In the genomic region with DNA sequence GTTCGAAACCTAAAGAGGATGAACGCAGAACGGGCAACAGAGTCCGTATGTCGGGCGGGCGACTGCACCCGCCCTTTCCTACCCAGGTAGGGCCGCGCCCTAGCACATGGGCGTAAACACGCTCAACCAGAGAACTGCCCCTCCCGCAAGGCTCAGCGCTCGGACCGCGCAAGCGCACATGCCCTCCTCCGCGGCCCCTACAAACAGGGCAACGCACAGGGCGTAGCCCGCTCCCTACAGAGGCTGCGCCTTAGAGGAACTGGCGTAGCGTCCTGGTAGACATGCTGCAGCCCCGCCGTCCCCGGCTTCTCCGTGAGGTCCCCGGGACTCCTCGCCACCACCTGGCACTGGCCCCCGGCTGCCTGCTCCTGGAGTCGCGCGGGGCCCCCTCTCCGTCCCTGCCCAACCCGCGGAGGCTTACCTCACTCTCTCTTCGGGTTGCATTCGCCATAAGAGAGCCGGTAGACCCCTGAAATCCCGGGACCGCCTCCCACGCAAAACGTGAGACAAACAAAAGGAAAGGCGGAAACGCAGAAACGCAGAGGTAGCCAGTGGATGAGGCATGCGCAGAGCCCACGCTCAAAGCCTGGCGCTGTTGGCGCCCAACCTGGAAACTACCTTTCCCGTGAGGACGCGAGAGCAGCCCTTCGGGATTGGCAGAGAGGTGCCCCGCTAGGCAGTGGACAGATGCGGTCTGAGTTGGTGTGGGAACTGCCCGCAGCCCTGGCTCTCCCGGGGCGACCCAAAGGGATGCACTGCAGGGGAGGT, we compare ENCODE assay signal across 1 cellular context.
TF ChIP-seq lines count a peak whose summit lies in the region.

A gene (minus strand): TSS at position 518 of the 768 bp plus-strand sequence. CDS start 1,642 bp downstream, outside the sequence.

TF ChIP-seq in HepG2, 621 proteins besides CTCF, POLR2A, EP300 and RAD21 (continued from another document and continues in another):
- TF ChIP-seq, protein P1, sequence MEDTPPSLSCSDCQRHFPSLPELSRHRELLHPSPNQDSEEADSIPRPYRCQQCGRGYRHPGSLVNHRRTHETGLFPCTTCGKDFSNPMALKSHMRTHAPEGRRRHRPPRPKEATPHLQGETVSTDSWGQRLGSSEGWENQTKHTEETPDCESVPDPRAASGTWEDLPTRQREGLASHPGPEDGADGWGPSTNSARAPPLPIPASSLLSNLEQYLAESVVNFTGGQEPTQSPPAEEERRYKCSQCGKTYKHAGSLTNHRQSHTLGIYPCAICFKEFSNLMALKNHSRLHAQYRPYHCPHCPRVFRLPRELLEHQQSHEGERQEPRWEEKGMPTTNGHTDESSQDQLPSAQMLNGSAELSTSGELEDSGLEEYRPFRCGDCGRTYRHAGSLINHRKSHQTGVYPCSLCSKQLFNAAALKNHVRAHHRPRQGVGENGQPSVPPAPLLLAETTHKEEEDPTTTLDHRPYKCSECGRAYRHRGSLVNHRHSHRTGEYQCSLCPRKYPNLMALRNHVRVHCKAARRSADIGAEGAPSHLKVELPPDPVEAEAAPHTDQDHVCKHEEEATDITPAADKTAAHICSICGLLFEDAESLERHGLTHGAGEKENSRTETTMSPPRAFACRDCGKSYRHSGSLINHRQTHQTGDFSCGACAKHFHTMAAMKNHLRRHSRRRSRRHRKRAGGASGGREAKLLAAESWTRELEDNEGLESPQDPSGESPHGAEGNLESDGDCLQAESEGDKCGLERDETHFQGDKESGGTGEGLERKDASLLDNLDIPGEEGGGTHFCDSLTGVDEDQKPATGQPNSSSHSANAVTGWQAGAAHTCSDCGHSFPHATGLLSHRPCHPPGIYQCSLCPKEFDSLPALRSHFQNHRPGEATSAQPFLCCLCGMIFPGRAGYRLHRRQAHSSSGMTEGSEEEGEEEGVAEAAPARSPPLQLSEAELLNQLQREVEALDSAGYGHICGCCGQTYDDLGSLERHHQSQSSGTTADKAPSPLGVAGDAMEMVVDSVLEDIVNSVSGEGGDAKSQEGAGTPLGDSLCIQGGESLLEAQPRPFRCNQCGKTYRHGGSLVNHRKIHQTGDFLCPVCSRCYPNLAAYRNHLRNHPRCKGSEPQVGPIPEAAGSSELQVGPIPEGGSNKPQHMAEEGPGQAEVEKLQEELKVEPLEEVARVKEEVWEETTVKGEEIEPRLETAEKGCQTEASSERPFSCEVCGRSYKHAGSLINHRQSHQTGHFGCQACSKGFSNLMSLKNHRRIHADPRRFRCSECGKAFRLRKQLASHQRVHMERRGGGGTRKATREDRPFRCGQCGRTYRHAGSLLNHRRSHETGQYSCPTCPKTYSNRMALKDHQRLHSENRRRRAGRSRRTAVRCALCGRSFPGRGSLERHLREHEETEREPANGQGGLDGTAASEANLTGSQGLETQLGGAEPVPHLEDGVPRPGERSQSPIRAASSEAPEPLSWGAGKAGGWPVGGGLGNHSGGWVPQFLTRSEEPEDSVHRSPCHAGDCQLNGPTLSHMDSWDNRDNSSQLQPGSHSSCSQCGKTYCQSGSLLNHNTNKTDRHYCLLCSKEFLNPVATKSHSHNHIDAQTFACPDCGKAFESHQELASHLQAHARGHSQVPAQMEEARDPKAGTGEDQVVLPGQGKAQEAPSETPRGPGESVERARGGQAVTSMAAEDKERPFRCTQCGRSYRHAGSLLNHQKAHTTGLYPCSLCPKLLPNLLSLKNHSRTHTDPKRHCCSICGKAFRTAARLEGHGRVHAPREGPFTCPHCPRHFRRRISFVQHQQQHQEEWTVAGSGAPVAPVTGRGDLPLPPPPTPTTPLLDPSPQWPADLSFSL (CRISPR knock-in tag; IDR thresholded peaks at IDR 0.05): no peak
- TF ChIP-seq, protein P2, sequence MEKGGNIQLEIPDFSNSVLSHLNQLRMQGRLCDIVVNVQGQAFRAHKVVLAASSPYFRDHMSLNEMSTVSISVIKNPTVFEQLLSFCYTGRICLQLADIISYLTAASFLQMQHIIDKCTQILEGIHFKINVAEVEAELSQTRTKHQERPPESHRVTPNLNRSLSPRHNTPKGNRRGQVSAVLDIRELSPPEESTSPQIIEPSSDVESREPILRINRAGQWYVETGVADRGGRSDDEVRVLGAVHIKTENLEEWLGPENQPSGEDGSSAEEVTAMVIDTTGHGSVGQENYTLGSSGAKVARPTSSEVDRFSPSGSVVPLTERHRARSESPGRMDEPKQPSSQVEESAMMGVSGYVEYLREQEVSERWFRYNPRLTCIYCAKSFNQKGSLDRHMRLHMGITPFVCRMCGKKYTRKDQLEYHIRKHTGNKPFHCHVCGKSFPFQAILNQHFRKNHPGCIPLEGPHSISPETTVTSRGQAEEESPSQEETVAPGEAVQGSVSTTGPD (CRISPR knock-in tag; IDR thresholded peaks at IDR 0.05): no peak
- TF ChIP-seq, protein P3, sequence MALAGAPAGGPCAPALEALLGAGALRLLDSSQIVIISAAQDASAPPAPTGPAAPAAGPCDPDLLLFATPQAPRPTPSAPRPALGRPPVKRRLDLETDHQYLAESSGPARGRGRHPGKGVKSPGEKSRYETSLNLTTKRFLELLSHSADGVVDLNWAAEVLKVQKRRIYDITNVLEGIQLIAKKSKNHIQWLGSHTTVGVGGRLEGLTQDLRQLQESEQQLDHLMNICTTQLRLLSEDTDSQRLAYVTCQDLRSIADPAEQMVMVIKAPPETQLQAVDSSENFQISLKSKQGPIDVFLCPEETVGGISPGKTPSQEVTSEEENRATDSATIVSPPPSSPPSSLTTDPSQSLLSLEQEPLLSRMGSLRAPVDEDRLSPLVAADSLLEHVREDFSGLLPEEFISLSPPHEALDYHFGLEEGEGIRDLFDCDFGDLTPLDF (CRISPR knock-in tag; IDR thresholded peaks at IDR 0.05): peak; percentile 83
- TF ChIP-seq ELF1 (CRISPR knock-in tag; IDR thresholded peaks at IDR 0.05) (peak; percentile 93), ZNF138 (CRISPR knock-in tag; IDR thresholded peaks at IDR 0.05; ENCODE audit: low read depth) (peak; percentile 92; the same call in 1 of the 2 replicates), GATA4 (IDR thresholded peaks at IDR 0.05; ENCODE audit: borderline replicate concordance, low read depth) (peak; percentile 41; the same call in 1 of the 2 replicates), ISX (CRISPR knock-in tag; conservative IDR thresholded peaks at IDR 0.05) (no peak), ZNF20 (CRISPR knock-in tag; IDR thresholded peaks at IDR 0.05) (0 out of 2 replicates have a peak, but pooled peaks have one; percentile 66), AGO2 (optimal IDR thresholded peaks at IDR 0.05; ENCODE audit: low read depth, low read length) (peak; percentile 77), ZNF772 (CRISPR knock-in tag; IDR thresholded peaks at IDR 0.05) (peak; percentile 90), PLRG1 (conservative IDR thresholded peaks at IDR 0.05) (no peak), BHLHE40 (IDR thresholded peaks at IDR 0.05; ENCODE audit: low read length) (peak; percentile 90), RFXAP (CRISPR knock-in tag; IDR thresholded peaks at IDR 0.05; ENCODE audit: borderline replicate concordance) (peak; percentile 50; the same call in 1 of the 2 replicates), GFI1 (CRISPR knock-in tag; IDR thresholded peaks at IDR 0.05; ENCODE audit: borderline replicate concordance) (peak; percentile 56; the same call in 1 of the 2 replicates), ZNF501 (CRISPR knock-in tag; IDR thresholded peaks at IDR 0.05) (peak; percentile 98), RELA (CRISPR knock-in tag; IDR thresholded peaks at IDR 0.05) (peak; percentile 34; the same call in 1 of the 2 replicates), ARID2 (CRISPR knock-in tag; IDR thresholded peaks at IDR 0.05; ENCODE audit: borderline replicate concordance) (peak; percentile 66; the same call in 1 of the 2 replicates)
- TF ChIP-seq, protein P4, sequence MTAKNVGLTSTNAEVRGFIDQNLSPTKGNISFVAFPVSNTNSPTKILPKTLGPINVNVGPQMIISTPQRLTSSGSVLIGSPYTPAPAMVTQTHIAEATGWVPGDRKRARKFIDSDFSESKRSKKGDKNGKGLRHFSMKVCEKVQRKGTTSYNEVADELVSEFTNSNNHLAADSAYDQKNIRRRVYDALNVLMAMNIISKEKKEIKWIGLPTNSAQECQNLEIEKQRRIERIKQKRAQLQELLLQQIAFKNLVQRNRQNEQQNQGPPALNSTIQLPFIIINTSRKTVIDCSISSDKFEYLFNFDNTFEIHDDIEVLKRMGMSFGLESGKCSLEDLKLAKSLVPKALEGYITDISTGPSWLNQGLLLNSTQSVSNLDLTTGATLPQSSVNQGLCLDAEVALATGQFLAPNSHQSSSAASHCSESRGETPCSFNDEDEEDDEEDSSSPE (CRISPR knock-in tag; IDR thresholded peaks at IDR 0.05): peak; percentile 89
- TF ChIP-seq, protein P5, sequence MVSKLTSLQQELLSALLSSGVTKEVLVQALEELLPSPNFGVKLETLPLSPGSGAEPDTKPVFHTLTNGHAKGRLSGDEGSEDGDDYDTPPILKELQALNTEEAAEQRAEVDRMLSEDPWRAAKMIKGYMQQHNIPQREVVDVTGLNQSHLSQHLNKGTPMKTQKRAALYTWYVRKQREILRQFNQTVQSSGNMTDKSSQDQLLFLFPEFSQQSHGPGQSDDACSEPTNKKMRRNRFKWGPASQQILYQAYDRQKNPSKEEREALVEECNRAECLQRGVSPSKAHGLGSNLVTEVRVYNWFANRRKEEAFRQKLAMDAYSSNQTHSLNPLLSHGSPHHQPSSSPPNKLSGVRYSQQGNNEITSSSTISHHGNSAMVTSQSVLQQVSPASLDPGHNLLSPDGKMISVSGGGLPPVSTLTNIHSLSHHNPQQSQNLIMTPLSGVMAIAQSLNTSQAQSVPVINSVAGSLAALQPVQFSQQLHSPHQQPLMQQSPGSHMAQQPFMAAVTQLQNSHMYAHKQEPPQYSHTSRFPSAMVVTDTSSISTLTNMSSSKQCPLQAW (CRISPR knock-in tag; IDR thresholded peaks at IDR 0.05): peak; percentile 72; the same call in 1 of the 2 replicates
- TF ChIP-seq, protein P6, sequence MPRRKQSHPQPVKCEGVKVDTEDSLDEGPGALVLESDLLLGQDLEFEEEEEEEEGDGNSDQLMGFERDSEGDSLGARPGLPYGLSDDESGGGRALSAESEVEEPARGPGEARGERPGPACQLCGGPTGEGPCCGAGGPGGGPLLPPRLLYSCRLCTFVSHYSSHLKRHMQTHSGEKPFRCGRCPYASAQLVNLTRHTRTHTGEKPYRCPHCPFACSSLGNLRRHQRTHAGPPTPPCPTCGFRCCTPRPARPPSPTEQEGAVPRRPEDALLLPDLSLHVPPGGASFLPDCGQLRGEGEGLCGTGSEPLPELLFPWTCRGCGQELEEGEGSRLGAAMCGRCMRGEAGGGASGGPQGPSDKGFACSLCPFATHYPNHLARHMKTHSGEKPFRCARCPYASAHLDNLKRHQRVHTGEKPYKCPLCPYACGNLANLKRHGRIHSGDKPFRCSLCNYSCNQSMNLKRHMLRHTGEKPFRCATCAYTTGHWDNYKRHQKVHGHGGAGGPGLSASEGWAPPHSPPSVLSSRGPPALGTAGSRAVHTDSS (CRISPR knock-in tag; conservative IDR thresholded peaks at IDR 0.05): no peak
- TF ChIP-seq, protein P7, sequence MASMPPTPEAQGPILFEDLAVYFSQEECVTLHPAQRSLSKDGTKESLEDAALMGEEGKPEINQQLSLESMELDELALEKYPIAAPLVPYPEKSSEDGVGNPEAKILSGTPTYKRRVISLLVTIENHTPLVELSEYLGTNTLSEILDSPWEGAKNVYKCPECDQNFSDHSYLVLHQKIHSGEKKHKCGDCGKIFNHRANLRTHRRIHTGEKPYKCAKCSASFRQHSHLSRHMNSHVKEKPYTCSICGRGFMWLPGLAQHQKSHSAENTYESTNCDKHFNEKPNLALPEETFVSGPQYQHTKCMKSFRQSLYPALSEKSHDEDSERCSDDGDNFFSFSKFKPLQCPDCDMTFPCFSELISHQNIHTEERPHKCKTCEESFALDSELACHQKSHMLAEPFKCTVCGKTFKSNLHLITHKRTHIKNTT (CRISPR knock-in tag; IDR thresholded peaks at IDR 0.05): no peak
- TF ChIP-seq, protein P8, sequence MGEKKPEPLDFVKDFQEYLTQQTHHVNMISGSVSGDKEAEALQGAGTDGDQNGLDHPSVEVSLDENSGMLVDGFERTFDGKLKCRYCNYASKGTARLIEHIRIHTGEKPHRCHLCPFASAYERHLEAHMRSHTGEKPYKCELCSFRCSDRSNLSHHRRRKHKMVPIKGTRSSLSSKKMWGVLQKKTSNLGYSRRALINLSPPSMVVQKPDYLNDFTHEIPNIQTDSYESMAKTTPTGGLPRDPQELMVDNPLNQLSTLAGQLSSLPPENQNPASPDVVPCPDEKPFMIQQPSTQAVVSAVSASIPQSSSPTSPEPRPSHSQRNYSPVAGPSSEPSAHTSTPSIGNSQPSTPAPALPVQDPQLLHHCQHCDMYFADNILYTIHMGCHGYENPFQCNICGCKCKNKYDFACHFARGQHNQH (CRISPR knock-in tag; IDR thresholded peaks at IDR 0.05): 0 out of 2 replicates have a peak, but pooled peaks have one; percentile 15
- TF ChIP-seq, protein P9, sequence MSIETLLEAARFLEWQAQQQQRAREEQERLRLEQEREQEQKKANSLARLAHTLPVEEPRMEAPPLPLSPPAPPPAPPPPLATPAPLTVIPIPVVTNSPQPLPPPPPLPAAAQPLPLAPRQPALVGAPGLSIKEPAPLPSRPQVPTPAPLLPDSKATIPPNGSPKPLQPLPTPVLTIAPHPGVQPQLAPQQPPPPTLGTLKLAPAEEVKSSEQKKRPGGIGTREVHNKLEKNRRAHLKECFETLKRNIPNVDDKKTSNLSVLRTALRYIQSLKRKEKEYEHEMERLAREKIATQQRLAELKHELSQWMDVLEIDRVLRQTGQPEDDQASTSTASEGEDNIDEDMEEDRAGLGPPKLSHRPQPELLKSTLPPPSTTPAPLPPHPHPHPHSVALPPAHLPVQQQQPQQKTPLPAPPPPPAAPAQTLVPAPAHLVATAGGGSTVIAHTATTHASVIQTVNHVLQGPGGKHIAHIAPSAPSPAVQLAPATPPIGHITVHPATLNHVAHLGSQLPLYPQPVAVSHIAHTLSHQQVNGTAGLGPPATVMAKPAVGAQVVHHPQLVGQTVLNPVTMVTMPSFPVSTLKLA (IDR thresholded peaks at IDR 0.05): peak; percentile 19; the same call in 1 of the 2 replicates
- TF ChIP-seq, protein P10, sequence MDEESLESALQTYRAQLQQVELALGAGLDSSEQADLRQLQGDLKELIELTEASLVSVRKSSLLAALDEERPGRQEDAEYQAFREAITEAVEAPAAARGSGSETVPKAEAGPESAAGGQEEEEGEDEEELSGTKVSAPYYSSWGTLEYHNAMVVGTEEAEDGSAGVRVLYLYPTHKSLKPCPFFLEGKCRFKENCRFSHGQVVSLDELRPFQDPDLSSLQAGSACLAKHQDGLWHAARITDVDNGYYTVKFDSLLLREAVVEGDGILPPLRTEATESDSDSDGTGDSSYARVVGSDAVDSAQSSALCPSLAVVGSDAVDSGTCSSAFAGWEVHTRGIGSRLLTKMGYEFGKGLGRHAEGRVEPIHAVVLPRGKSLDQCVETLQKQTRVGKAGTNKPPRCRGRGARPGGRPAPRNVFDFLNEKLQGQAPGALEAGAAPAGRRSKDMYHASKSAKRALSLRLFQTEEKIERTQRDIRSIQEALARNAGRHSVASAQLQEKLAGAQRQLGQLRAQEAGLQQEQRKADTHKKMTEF (CRISPR knock-in tag; IDR thresholded peaks at IDR 0.05): peak; percentile 81
- TF ChIP-seq, protein P11, sequence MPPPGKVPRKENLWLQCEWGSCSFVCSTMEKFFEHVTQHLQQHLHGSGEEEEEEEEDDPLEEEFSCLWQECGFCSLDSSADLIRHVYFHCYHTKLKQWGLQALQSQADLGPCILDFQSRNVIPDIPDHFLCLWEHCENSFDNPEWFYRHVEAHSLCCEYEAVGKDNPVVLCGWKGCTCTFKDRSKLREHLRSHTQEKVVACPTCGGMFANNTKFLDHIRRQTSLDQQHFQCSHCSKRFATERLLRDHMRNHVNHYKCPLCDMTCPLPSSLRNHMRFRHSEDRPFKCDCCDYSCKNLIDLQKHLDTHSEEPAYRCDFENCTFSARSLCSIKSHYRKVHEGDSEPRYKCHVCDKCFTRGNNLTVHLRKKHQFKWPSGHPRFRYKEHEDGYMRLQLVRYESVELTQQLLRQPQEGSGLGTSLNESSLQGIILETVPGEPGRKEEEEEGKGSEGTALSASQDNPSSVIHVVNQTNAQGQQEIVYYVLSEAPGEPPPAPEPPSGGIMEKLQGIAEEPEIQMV (CRISPR knock-in tag; IDR thresholded peaks at IDR 0.05; ENCODE audit: low read depth): 0 out of 2 replicates have a peak, but pooled peaks have one; percentile 15
